ENCODE assay signal across 8 cellular contexts in the genomic region with DNA sequence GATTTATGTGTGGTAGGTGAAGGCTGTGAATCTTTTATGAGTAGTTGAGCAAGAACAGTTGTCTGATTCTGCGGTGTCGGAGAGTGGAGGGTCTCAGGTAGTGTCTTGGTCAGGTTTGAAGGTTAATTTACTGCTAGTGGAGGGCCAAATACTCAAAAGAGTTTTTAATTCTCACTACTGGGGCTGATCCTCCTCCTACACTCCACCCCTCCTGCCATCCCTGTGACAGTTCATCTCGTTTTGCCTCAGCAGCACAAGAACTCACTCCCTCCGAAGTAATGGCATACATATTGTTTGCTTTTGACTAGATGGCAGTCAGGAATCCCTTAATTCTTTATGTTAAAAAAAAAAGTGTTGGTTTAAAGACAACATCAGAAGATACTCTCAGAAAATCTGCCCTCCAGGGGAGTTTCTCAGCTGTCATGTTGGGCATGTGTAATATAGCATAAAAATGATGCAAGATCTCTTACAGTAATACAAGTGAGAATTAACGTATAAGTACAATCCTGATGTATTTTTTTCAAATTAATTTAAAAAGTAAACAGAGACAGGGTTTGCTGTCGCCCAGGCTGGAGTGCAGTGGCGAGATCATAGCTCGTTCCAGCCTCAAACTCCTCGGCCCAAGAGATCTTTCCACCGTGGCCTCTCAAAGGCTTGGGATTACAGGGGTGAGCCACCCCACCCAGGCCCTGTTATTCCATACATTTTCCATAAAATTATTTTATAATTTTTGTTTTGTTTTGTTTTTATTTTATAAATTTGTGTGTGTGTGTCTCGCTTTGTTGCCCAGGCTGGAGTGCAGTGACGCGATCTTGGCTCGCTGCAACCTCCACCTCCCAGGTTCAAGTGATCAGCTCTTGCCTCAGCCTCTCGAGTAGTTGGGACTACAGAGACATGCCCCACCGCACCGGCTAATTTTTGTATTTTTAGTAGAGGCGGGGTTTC. TPM values are rescaled to one million over a fixed set of nuclear protein-coding genes. Genes with fewer than 3 reads are reported as not detected.
A peak's percentile ranks its signal among the peaks of the same experiment; 100 is the strongest.
DNase-seq lines count a peak whose midpoint lies in the region; ATAC-seq and TF ChIP-seq lines count a peak whose summit lies in the region.

No MANE protein-coding gene starts in this region.

- H3K9me3 ChIP-seq in iPS-18a (ENCODE audit: control insufficient read depth, low read depth, low read length) (no peaks in the 10 kb centered on the region), thoracic aorta (no peaks in the 10 kb centered on the region)

- H3K27ac ChIP-seq in iPS-18a (ENCODE audit: low read length) (no peak overlapping the region), thoracic aorta (peak overlapping the region in 1 of 2 donors; percentile 59)

- peaks cover 23% of the 10 kb centered on the region for H3K36me3 Mint-ChIP-seq in activated T-helper 17 cell treated with anti-CD3 and anti-CD28 coated beads, Interleukin-2, amount 50 U/mL, for 72 hours (ENCODE audit: low read depth)

- H3K4me1 Mint-ChIP-seq in activated T-helper 17 cell treated with anti-CD3 and anti-CD28 coated beads, Interleukin-2, amount 50 U/mL, for 72 hours = peaks cover 35% of the 10 kb centered on the region

- TF ChIP-seq CTCF in thoracic aorta (IDR thresholded peaks at IDR 0.05) = no peak

- no peak for ATAC-seq in activated T-helper 17 cell treated with anti-CD3 and anti-CD28 coated beads, Interleukin-2, amount 50 U/mL, for 72 hours (replicated peaks)
- ATAC-seq in thoracic aorta (ENCODE audit: insufficient number of reproducible peaks, low FRiP score, low read depth) = no peak
- no peak for ATAC-seq in HG03469 (IDR thresholded peaks at IDR 0.05; ENCODE audit: unreplicated experiment)

- H3K27ac Mint-ChIP-seq in activated T-helper 17 cell treated with anti-CD3 and anti-CD28 coated beads, Interleukin-2, amount 50 U/mL, for 72 hours = peak overlapping the region; percentile 87

- peak overlapping the region; percentile 75 for H3K4me3 ChIP-seq in iPS-18a (ENCODE audit: low read length)
- H3K4me3 ChIP-seq in thoracic aorta = peak overlapping the region; percentile 92

- H3K36me3 ChIP-seq in iPS-18a (ENCODE audit: control insufficient read depth, low read depth, low read length) = no peaks in the 10 kb centered on the region
- H3K36me3 ChIP-seq in thoracic aorta = no peaks in the 10 kb centered on the region

- no peaks in the 10 kb centered on the region for H3K9me3 Mint-ChIP-seq in activated T-helper 17 cell treated with anti-CD3 and anti-CD28 coated beads, Interleukin-2, amount 50 U/mL, for 72 hours

- peak overlapping the region; percentile 69 for H3K9ac ChIP-seq in iPS-18a (ENCODE audit: low read length)

- peak; percentile 17 for DNase-seq in stimulated activated CD4-positive, alpha-beta T cell treated with anti-CD3 and anti-CD28 coated beads, Interleukin-15, amount 100 ng/mL, for 24 hours
- no peak for DNase-seq in stimulated activated CD4-positive, alpha-beta T cell treated with anti-CD3 and anti-CD28 coated beads, Interleukin-12 subunit alpha, Interleukin-12 subunit beta, amount 100 ng/mL, for 4 hours
- no peak for DNase-seq in thoracic aorta (ENCODE audit: low spot score)
- DNase-seq in NCI-H2107 treated with DMSO at 0.1 percent for 48 hours (lab: John Stamatoyannopoulos, UW; ENCODE audit: unreplicated experiment) = no peak
- DNase-seq in HCEC 1CT = no peak

- no peaks in the 10 kb centered on the region for H3K27me3 Mint-ChIP-seq in activated T-helper 17 cell treated with anti-CD3 and anti-CD28 coated beads, Interleukin-2, amount 50 U/mL, for 72 hours

- peaks cover 12% of the 10 kb centered on the region for H3K4me1 ChIP-seq in iPS-18a (ENCODE audit: control insufficient read depth, low read depth, low read length)
- H3K4me1 ChIP-seq in thoracic aorta (ENCODE audit: control insufficient read depth in 1 of 2, low read depth in 2 of 2) = peaks cover 10 to 16% of the 10 kb centered on the region in 2 donors

- H3K27me3 ChIP-seq in iPS-18a (ENCODE audit: control insufficient read depth, insufficient read depth, low read length) = peaks cover 9% of the 10 kb centered on the region
- no peaks in the 10 kb centered on the region for H3K27me3 ChIP-seq in thoracic aorta (replicated peaks; ENCODE audit: insufficient read depth)

- H3K4me3 Mint-ChIP-seq in activated T-helper 17 cell treated with anti-CD3 and anti-CD28 coated beads, Interleukin-2, amount 50 U/mL, for 72 hours = peak overlapping the region; percentile 89

RNA-seq across cellular contexts. Expression of a gene that starts 1.3 kb away (rescaled TPM):
- total RNA-seq in activated T-helper 17 cell treated with anti-CD3 and anti-CD28 coated beads, Interleukin-2, amount 50 U/mL, for 72 hours = 10 to 100 TPM; 22.7 to 48.4 TPM
- total RNA-seq in thoracic aorta = 10 to 100 TPM; 25.5 to 55.7 TPM
